In genomic region chr10:11148131-11148530, GRCh38 we compare ENCODE assay signal across 17 cellular contexts.
DNase-seq lines count a peak whose midpoint lies in the region; ATAC-seq and TF ChIP-seq lines count a peak whose summit lies in the region.
"Had no signal": no experiment of that assay in that cellular context is flagged by ENCODE, and none has a peak within 500 bp of the region (broad histone marks: within the 10 kb centered on the region; RNA-seq: fewer than 3 reads in every experiment).

No MANE protein-coding gene starts in this region.

- H3K9me3 Mint-ChIP-seq in activated CD4-positive, alpha-beta T cell treated with anti-CD3 and anti-CD28 coated beads, Interleukin-2, amount 10 ng/mL, durations not matched to agents 7 days and 5 days: peaks cover under 1% of the 10 kb centered on the region
- H3K9me3 Mint-ChIP-seq in stimulated activated naive B cell treated with anti-CD40 and anti-IgM and Interleukin-4, amounts not matched to agents 10 μg/mL and 1 μg/mL and 100 μg/mL, for 72 hours: peaks cover under 1% of the 10 kb centered on the region in 2 donors
- H3K9me3 Mint-ChIP-seq: endodermal cell, neural crest cell had no signal

- H3K27me3 ChIP-seq in left ventricle myocardium inferior (ENCODE audit: low read depth): no peaks in the 10 kb centered on the region
- H3K27me3 ChIP-seq: thyroid gland had no signal

- H3K36me3 ChIP-seq in left ventricle myocardium inferior: no peaks in the 10 kb centered on the region
- H3K36me3 ChIP-seq: thyroid gland had no signal

- H3K36me3 Mint-ChIP-seq in activated CD4-positive, alpha-beta T cell treated with anti-CD3 and anti-CD28 coated beads, Interleukin-2, amount 10 ng/mL, durations not matched to agents 7 days and 5 days (ENCODE audit: low read depth): peaks cover 15% of the 10 kb centered on the region
- H3K36me3 Mint-ChIP-seq in T-helper 17 cell (ENCODE audit: low read depth): no peaks in the 10 kb centered on the region
- no peaks in the 10 kb centered on the region for H3K36me3 Mint-ChIP-seq in stimulated activated naive B cell treated with anti-CD40 and anti-IgM and Interleukin-4, amounts not matched to agents 10 μg/mL and 1 μg/mL and 100 μg/mL, for 72 hours

- peak overlapping the region; percentile 99 for H3K27ac Mint-ChIP-seq in activated CD4-positive, alpha-beta T cell treated with anti-CD3 and anti-CD28 coated beads, Interleukin-2, amount 10 ng/mL, durations not matched to agents 7 days and 5 days
- peak overlapping the region; percentile 99 for H3K27ac Mint-ChIP-seq in T-helper 17 cell
- H3K27ac Mint-ChIP-seq in stimulated activated naive B cell treated with anti-CD40 and anti-IgM and Interleukin-4, amounts not matched to agents 10 μg/mL and 1 μg/mL and 100 μg/mL, for 72 hours: peak overlapping the region; percentile 81

- no peak for TF ChIP-seq CTCF in left ventricle myocardium inferior (IDR thresholded peaks at IDR 0.05; ENCODE audit: borderline replicate concordance)

- peaks cover 92% of the 10 kb centered on the region for H3K4me1 ChIP-seq in left ventricle myocardium inferior
- H3K4me1 ChIP-seq: A549 had no signal

- no peak for DNase-seq in activated CD4-positive, alpha-beta T cell treated with anti-CD3 and anti-CD28 coated beads, Interleukin-2, amount 10 ng/mL, durations not matched to agents 7 days and 5 days
- DNase-seq in activated CD4-positive, alpha-beta T cell treated with anti-CD3 and anti-CD28 coated beads, Interleukin-2, amount 50 U/mL, for 48 hours: no peak
- DNase-seq in T-helper 17 cell: no peak
- DNase-seq in left ventricle myocardium inferior: no peak
- DNase-seq in stimulated activated naive B cell treated with anti-CD40 and anti-IgM and Interleukin-4, amounts not matched to agents 10 μg/mL and 1 μg/mL and 100 μg/mL, for 72 hours: no peak
- no peak for DNase-seq in NCI-H1930 (lab: John Stamatoyannopoulos, UW)
- DNase-seq in inferior parietal cortex (ENCODE audit: extremely low spot score): no peak
- no peak for DNase-seq in NAMALWA (ENCODE audit: low spot score)
- DNase-seq: DMS153, kidney glomerular epithelial cell, NCI-H1694 treated with DMSO at 0.1 percent for 48 hours, NCI-H748 treated with DMSO at 0.1 percent for 48 hours had no signal

- H3K9me3 ChIP-seq in T-helper 17 cell (ENCODE audit: control insufficient read depth, low read length, poor library complexity, severe bottlenecking) (no peaks in the 10 kb centered on the region), left ventricle myocardium inferior (replicated peaks) (no peaks in the 10 kb centered on the region)
- H3K9me3 ChIP-seq: A549, thyroid gland had no signal

- peak overlapping the region; percentile 48 for H3K4me3 Mint-ChIP-seq in activated CD4-positive, alpha-beta T cell treated with anti-CD3 and anti-CD28 coated beads, Interleukin-2, amount 10 ng/mL, durations not matched to agents 7 days and 5 days
- peak overlapping the region; percentile 89 for H3K4me3 Mint-ChIP-seq in T-helper 17 cell
- H3K4me3 Mint-ChIP-seq in stimulated activated naive B cell treated with anti-CD40 and anti-IgM and Interleukin-4, amounts not matched to agents 10 μg/mL and 1 μg/mL and 100 μg/mL, for 72 hours: peak overlapping the region; percentile 66 to 72
- H3K4me3 Mint-ChIP-seq: endodermal cell, neural crest cell had no signal

- peak overlapping the region; percentile 78 for H3K27ac ChIP-seq in left ventricle myocardium inferior (replicated peaks)
- H3K27ac ChIP-seq: A549, KMS-11 had no signal

- intact Hi-C loops in left ventricle myocardium inferior (cut with micrococcal nuclease): no loop called here

- H3K4me3 ChIP-seq in left ventricle myocardium inferior: no peak overlapping the region
- H3K4me3 ChIP-seq: A549, thyroid gland had no signal

- no peak for ATAC-seq in T-helper 17 cell
- ATAC-seq in stimulated activated naive B cell treated with anti-CD40 and anti-IgM and Interleukin-4, amounts not matched to agents 10 μg/mL and 1 μg/mL and 100 μg/mL, for 72 hours (replicated peaks): peak in 1 of 2 donors; percentile 17
- ATAC-seq: A549 had no signal

- CTCF ChIA-PET in activated CD4-positive, alpha-beta T cell treated with anti-CD3 and anti-CD28 coated beads, Interleukin-2, amount 10 ng/mL, durations not matched to agents 7 days and 5 days (lab: Charles Lee): interaction anchor here (1.0 to 3.5 kb wide), 4 partner anchors 11 to 88 kb away, joined by 4 to 15 read pairs (median 6); no protein-coding TSS in a partner anchor

- POLR2A ChIA-PET in activated CD4-positive, alpha-beta T cell treated with anti-CD3 and anti-CD28 coated beads, Interleukin-2, amount 10 ng/mL, durations not matched to agents 7 days and 5 days (lab: Charles Lee): interaction anchor here (2.7 kb wide), 1 partner anchor 16 kb away, joined by 29 read pairs; no protein-coding TSS in a partner anchor

- no peaks in the 10 kb centered on the region for H3K27me3 Mint-ChIP-seq in activated CD4-positive, alpha-beta T cell treated with anti-CD3 and anti-CD28 coated beads, Interleukin-2, amount 10 ng/mL, durations not matched to agents 7 days and 5 days
- H3K27me3 Mint-ChIP-seq in T-helper 17 cell: no peaks in the 10 kb centered on the region
- H3K27me3 Mint-ChIP-seq in stimulated activated naive B cell treated with anti-CD40 and anti-IgM and Interleukin-4, amounts not matched to agents 10 μg/mL and 1 μg/mL and 100 μg/mL, for 72 hours: no peaks in the 10 kb centered on the region

- peaks cover 96% of the 10 kb centered on the region for H3K4me1 Mint-ChIP-seq in activated CD4-positive, alpha-beta T cell treated with anti-CD3 and anti-CD28 coated beads, Interleukin-2, amount 10 ng/mL, durations not matched to agents 7 days and 5 days
- peaks cover 85% of the 10 kb centered on the region for H3K4me1 Mint-ChIP-seq in T-helper 17 cell
- peaks cover 49 to 93% of the 10 kb centered on the region in 2 donors for H3K4me1 Mint-ChIP-seq in stimulated activated naive B cell treated with anti-CD40 and anti-IgM and Interleukin-4, amounts not matched to agents 10 μg/mL and 1 μg/mL and 100 μg/mL, for 72 hours
